Comparison of ENCODE assay signal across 23 cellular contexts in genomic region chr5:59279979-59280378, GRCh38.
"Had no signal": no experiment of that assay in that cellular context is flagged by ENCODE, and none has a peak within 500 bp of the region (broad histone marks: within the 10 kb centered on the region; RNA-seq: fewer than 3 reads in every experiment).

No MANE protein-coding gene starts in this region.

- ATAC-seq: left colon; left lung; lower lobe of right lung; naive thymus-derived CD4-positive, alpha-beta T cell; natural killer cell treated with Interleukin-12 subunit alpha and Interleukin-12 subunit beta and Interleukin-15 and Interleukin-18, amount 100 ng/mL, for 72 hours; sciatic nerve; stimulated activated effector memory CD8-positive, alpha-beta T cell treated with anti-CD3 and anti-CD28 coated beads, Interleukin-12 subunit alpha, Interleukin-12 subunit beta, amount 100 ng/mL, for 72 hours had no signal

- H3K9me3 ChIP-seq: left lung, lower lobe of right lung, ovary, prostate gland, right atrium auricular region, spleen, suprapubic skin, thoracic aorta, tibial nerve, uterus had no signal

- H3K36me3 ChIP-seq: left lung, lower lobe of right lung, ovary, prostate gland, right atrium auricular region, spleen, suprapubic skin, thoracic aorta, tibial nerve, uterus had no signal

- H3K27ac ChIP-seq: left lung, lower lobe of right lung, ovary, prostate gland, right atrium auricular region, skin epidermis, spleen, suprapubic skin, thoracic aorta, tibial nerve, uterus had no signal

- FAIRE-seq: keratinocyte had no signal

- H3K4me3 ChIP-seq: left lung, lower lobe of right lung, ovary, prostate gland, right atrium auricular region, skin epidermis, spleen, suprapubic skin, thoracic aorta, tibial nerve, uterus had no signal

- DNase-seq: hippocampal formation; kidney glomerular epithelial cell; left colon; left lung; lower lobe of right lung; mesendoderm; naive thymus-derived CD4-positive, alpha-beta T cell; ovary; posterior cingulate gyrus; spleen; stimulated activated CD4-positive, alpha-beta T cell treated with anti-CD3 and anti-CD28 coated beads, Interleukin-4, amount 100 ng/mL, for 24 hours; stimulated activated naive CD4-positive, alpha-beta T cell; uterus had no signal

- H3K27me3 ChIP-seq: left lung, ovary, right atrium auricular region, spleen, suprapubic skin, tibial nerve, uterus had no signal

- H3K4me1 ChIP-seq: prostate gland, uterus had no signal
